12 cellular contexts compared by ENCODE assay signal in genomic region chr3:165805834-165806561, GRCh38. TPM values are rescaled to one million over a fixed set of nuclear protein-coding genes. Genes with fewer than 3 reads are reported as not detected.
DNase-seq lines count a peak whose midpoint lies in the region; ATAC-seq and TF ChIP-seq lines count a peak whose summit lies in the region.
"Had no signal": no experiment of that assay in that cellular context is flagged by ENCODE, and none has a peak within 500 bp of the region (broad histone marks: within the 10 kb centered on the region; RNA-seq: fewer than 3 reads in every experiment).

No MANE protein-coding gene starts in this region.

- H3K27me3 Mint-ChIP-seq in glutamatergic neuron (ENCODE audit: unreplicated experiment), result no peaks in the 10 kb centered on the region
- H3K27me3 Mint-ChIP-seq in CD14-positive monocyte (ENCODE audit: low read depth in 3 of 3), result no peaks in the 10 kb centered on the region
- H3K27me3 Mint-ChIP-seq: stimulated activated memory B cell treated with anti-CD40 and anti-IgM and Interleukin-4, amounts not matched to agents 10 μg/mL and 1 μg/mL and 100 μg/mL, for 72 hours; T-cell had no signal

- intact Hi-C loops in CD14-positive monocyte (cut with micrococcal nuclease), result no loop called here

- H3K4me1 Mint-ChIP-seq in glutamatergic neuron (ENCODE audit: low read depth, unreplicated experiment) (no peaks in the 10 kb centered on the region), CD14-positive monocyte (no peaks in the 10 kb centered on the region)
- H3K4me1 Mint-ChIP-seq: stimulated activated memory B cell treated with anti-CD40 and anti-IgM and Interleukin-4, amounts not matched to agents 10 μg/mL and 1 μg/mL and 100 μg/mL, for 72 hours; T-cell had no signal

- no peak overlapping the region for H3K4me3 Mint-ChIP-seq in glutamatergic neuron (ENCODE audit: unreplicated experiment)
- no peak overlapping the region for H3K4me3 Mint-ChIP-seq in CD14-positive monocyte
- H3K4me3 Mint-ChIP-seq: stimulated activated memory B cell treated with anti-CD40 and anti-IgM and Interleukin-4, amounts not matched to agents 10 μg/mL and 1 μg/mL and 100 μg/mL, for 72 hours; T-cell had no signal

- H3K27ac Mint-ChIP-seq in glutamatergic neuron (ENCODE audit: unreplicated experiment), result no peak overlapping the region
- H3K27ac Mint-ChIP-seq in CD14-positive monocyte, result no peak overlapping the region
- H3K27ac Mint-ChIP-seq: stimulated activated memory B cell treated with anti-CD40 and anti-IgM and Interleukin-4, amounts not matched to agents 10 μg/mL and 1 μg/mL and 100 μg/mL, for 72 hours; T-cell had no signal

- DNase-seq in left lobe of liver (ENCODE audit: low spot score) (no peak), GM03348 (ENCODE audit: low spot score) (no peak), glutamatergic neuron (no peak), GM19238 (ENCODE audit: insufficient read length, low spot score) (no peak), CD14-positive monocyte (ENCODE audit: low spot score) (no peak)
- DNase-seq: EL, heart left ventricle, T-cell had no signal

- no peak for TF ChIP-seq CTCF in glutamatergic neuron (IDR thresholded peaks at IDR 0.05; ENCODE audit: partially characterized antibody, unreplicated experiment)
- no peak for TF ChIP-seq CTCF in CD14-positive monocyte (IDR thresholded peaks at IDR 0.05)

- H3K9me3 Mint-ChIP-seq in glutamatergic neuron (ENCODE audit: unreplicated experiment), result no peaks in the 10 kb centered on the region
- peaks cover 0 to 6% (median 2%) of the 10 kb centered on the region in 7 donors for H3K9me3 Mint-ChIP-seq in CD14-positive monocyte
- H3K9me3 Mint-ChIP-seq: stimulated activated memory B cell treated with anti-CD40 and anti-IgM and Interleukin-4, amounts not matched to agents 10 μg/mL and 1 μg/mL and 100 μg/mL, for 72 hours had no signal

- H3K36me3 Mint-ChIP-seq in glutamatergic neuron (ENCODE audit: unreplicated experiment) (no peaks in the 10 kb centered on the region), CD14-positive monocyte (no peaks in the 10 kb centered on the region)
- H3K36me3 Mint-ChIP-seq: stimulated activated memory B cell treated with anti-CD40 and anti-IgM and Interleukin-4, amounts not matched to agents 10 μg/mL and 1 μg/mL and 100 μg/mL, for 72 hours; T-cell had no signal

- ATAC-seq in GM18498 (IDR thresholded peaks at IDR 0.05; ENCODE audit: unreplicated experiment) (peak; percentile 92), GM21737 (IDR thresholded peaks at IDR 0.05; ENCODE audit: unreplicated experiment) (peak; percentile 63), HG03565 (IDR thresholded peaks at IDR 0.05; ENCODE audit: unreplicated experiment) (peak; percentile 71), left lobe of liver (peak; percentile 84)
- ATAC-seq: heart left ventricle; stimulated activated memory B cell treated with anti-CD40 and anti-IgM and Interleukin-4, amounts not matched to agents 10 μg/mL and 1 μg/mL and 100 μg/mL, for 72 hours; T-cell had no signal

RNA-seq across cellular contexts. Expression of gene BCHE, which starts 31.2 kb away (rescaled TPM):
- 38.3 TPM for total RNA-seq in left lobe of liver
- 4.0 TPM for total RNA-seq in glutamatergic neuron (ENCODE audit: unreplicated experiment)
- not detected for polyA plus RNA-seq in CD14-positive monocyte
- total RNA-seq: T-cell had no signal
